ENCODE assay signal across 17 cellular contexts in genomic region chr2:26430826-26431225, GRCh38. TPM values are rescaled to one million over a fixed set of nuclear protein-coding genes. Genes with fewer than 3 reads are reported as not detected.
"Had no signal": no experiment of that assay in that cellular context is flagged by ENCODE, and none has a peak within 500 bp of the region (broad histone marks: within the 10 kb centered on the region; RNA-seq: fewer than 3 reads in every experiment).

No MANE protein-coding gene starts in this region.

- H3K4me3 ChIP-seq: prostate gland had no signal

- H3K36me3 Mint-ChIP-seq: activated naive CD8-positive, alpha-beta T cell had no signal

- H3K27ac Mint-ChIP-seq: activated naive CD8-positive, alpha-beta T cell; nephron had no signal

- H3K36me3 ChIP-seq: prostate gland had no signal

- DNase-seq: activated CD4-positive, alpha-beta T cell treated with anti-CD3 and anti-CD28 coated beads for 1 hour; activated CD4-positive, alpha-beta T cell treated with anti-CD3 and anti-CD28 coated beads, Interleukin-2, amount 50 U/mL, for 48 hours; activated gamma-delta T cell; activated T-cell treated with anti-CD3 and anti-CD28 coated beads, Interleukin-2, amount 50 U/mL, for 4 hours; cortex of kidney; effector CD8-positive, alpha-beta T cell; occipital lobe; stimulated activated CD4-positive, alpha-beta T cell treated with anti-CD3 and anti-CD28 coated beads, Interleukin-12 subunit alpha, Interleukin-12 subunit beta, amount 100 ng/mL, for 4 hours; stimulated activated CD8-positive, alpha-beta memory T cell treated with anti-CD3 and anti-CD28 coated beads, Interleukin-4, amount 100 ng/mL, for 48 hours; stimulated activated naive CD8-positive, alpha-beta T cell treated with anti-CD3 and anti-CD28 coated beads, Interleukin-15, Interleukin-2, amounts not matched to agents 100 U/mL and 50 U/mL, for 24 hours; T-helper 9 cell had no signal

- H3K27ac ChIP-seq: epithelial cell of prostate, foreskin keratinocyte, prostate gland had no signal

- H3K9me3 ChIP-seq: prostate gland had no signal

- H3K4me1 ChIP-seq: foreskin keratinocyte, prostate gland had no signal

- H3K9me3 Mint-ChIP-seq: activated T-cell treated with anti-CD3 and anti-CD28 coated beads, Interleukin-2, amount 50 U/mL, for 4 hours; nephron had no signal

- H3K4me3 Mint-ChIP-seq: activated naive CD8-positive, alpha-beta T cell; activated T-cell treated with anti-CD3 and anti-CD28 coated beads, Interleukin-2, amount 50 U/mL, for 4 hours; nephron had no signal

RNA-seq across cellular contexts. Expression of gene DRC1, which starts 29.1 kb away (rescaled TPM):
- total RNA-seq: activated T-cell treated with anti-CD3 and anti-CD28 coated beads, Interleukin-2, amount 50 U/mL, for 4 hours; foreskin keratinocyte; ureter had no signal
- polyA plus RNA-seq: foreskin keratinocyte had no signal

RNA-seq across cellular contexts. Expression of gene OTOF, which starts 47.1 kb away (rescaled TPM):
- total RNA-seq: foreskin keratinocyte had no signal
- polyA plus RNA-seq: foreskin keratinocyte had no signal
